22 cellular contexts compared by ENCODE assay signal in the genomic region with DNA sequence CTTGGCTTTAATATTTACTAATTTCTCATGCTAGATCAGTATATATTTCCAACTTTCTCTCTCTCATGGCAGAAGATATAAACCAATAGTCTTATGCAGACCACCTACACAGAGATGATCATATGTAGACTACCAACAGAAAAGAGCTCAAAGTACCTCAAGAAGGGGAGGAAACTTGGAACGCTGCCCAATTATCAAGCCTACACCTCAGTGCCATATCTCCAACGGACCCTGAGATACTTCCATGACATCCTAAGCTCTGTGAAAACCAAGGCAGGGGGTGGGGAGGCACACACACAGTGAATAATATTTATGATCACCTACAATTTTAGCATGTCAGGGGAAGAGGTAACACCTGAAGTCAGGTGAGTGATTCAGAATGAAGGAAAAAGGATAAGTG.
DNase-seq lines count a peak whose midpoint lies in the region; ATAC-seq and TF ChIP-seq lines count a peak whose summit lies in the region.
"Had no signal": no experiment of that assay in that cellular context is flagged by ENCODE, and none has a peak within 500 bp of the region (broad histone marks: within the 10 kb centered on the region; RNA-seq: fewer than 3 reads in every experiment).

No MANE protein-coding gene starts in this region.

- H3K9me3 Mint-ChIP-seq in GM23338 (peaks cover 22% of the 10 kb centered on the region; the same call in 2 of the 3 replicates), mesothelial cell of epicardium (peaks cover 26% of the 10 kb centered on the region)
- peaks cover 0 to 3% of the 10 kb centered on the region in 2 donors for H3K9me3 Mint-ChIP-seq in effector memory CD8-positive, alpha-beta T cell
- H3K9me3 Mint-ChIP-seq: CD4-positive, alpha-beta T cell had no signal

- no peak overlapping the region for H3K4me3 ChIP-seq in GM23338
- H3K4me3 ChIP-seq: A549; BLaER1 treated with 17β-estradiol and CSF1 and Interleukin-3, amounts not matched to agents 10 nM and 100 nM; HAP-1; Peyer's patch had no signal

- H3K4me3 Mint-ChIP-seq in GM23338 (no peak overlapping the region), mesothelial cell of epicardium (no peak overlapping the region)
- no peak overlapping the region for H3K4me3 Mint-ChIP-seq in effector memory CD8-positive, alpha-beta T cell
- H3K4me3 Mint-ChIP-seq: CD4-positive, alpha-beta T cell; HFFc6; IgD-negative memory B cell had no signal

- no peaks in the 10 kb centered on the region for H3K36me3 ChIP-seq in GM23338 (ENCODE audit: insufficient read depth)
- H3K36me3 ChIP-seq: Peyer's patch had no signal

- TF ChIP-seq CTCF in GM23338 (conservative IDR thresholded peaks at IDR 0.05; ENCODE audit: low read depth in 2 of 2) (no peak), mesothelial cell of epicardium (IDR thresholded peaks at IDR 0.05; ENCODE audit: unreplicated experiment) (no peak)

- H3K4me1 ChIP-seq in GM23338 (ENCODE audit: insufficient read depth), result no peaks in the 10 kb centered on the region
- H3K4me1 ChIP-seq: A549; BLaER1 treated with 17β-estradiol and CSF1 and Interleukin-3, amounts not matched to agents 10 nM and 100 nM; Peyer's patch had no signal

- H3K27me3 Mint-ChIP-seq in GM23338 (ENCODE audit: insufficient read depth, low read depth, poor library complexity) (peaks cover 1% of the 10 kb centered on the region), mesothelial cell of epicardium (ENCODE audit: low read depth) (no peaks in the 10 kb centered on the region)
- no peaks in the 10 kb centered on the region for H3K27me3 Mint-ChIP-seq in effector memory CD8-positive, alpha-beta T cell
- H3K27me3 Mint-ChIP-seq: CD4-positive, alpha-beta T cell; IgD-negative memory B cell had no signal

- H3K4me1 Mint-ChIP-seq in GM23338 (peaks cover 9% of the 10 kb centered on the region), mesothelial cell of epicardium (peaks cover 4% of the 10 kb centered on the region)
- H3K4me1 Mint-ChIP-seq in effector memory CD8-positive, alpha-beta T cell (ENCODE audit: low read depth in 2 of 2), result peaks cover 12 to 35% of the 10 kb centered on the region in 2 donors

- H3K79me2 ChIP-seq in GM23338 (replicated peaks; ENCODE audit: insufficient read depth), result peaks cover 99% of the 10 kb centered on the region

- no peak for ATAC-seq in GM23338
- ATAC-seq in effector memory CD8-positive, alpha-beta T cell (replicated peaks), result no peak
- ATAC-seq: A549 had no signal

- no peak overlapping the region for H3K4me2 ChIP-seq in GM23338
- H3K4me2 ChIP-seq: A549; BLaER1 treated with 17β-estradiol and CSF1 and Interleukin-3, amounts not matched to agents 10 nM and 100 nM had no signal

- 0 out of 2 replicates have a peak, but pooled peaks cover 4% of the 10 kb centered on the region for H4K20me1 ChIP-seq in GM23338 (replicated peaks; ENCODE audit: insufficient read depth)

- no peak overlapping the region for H3K27ac ChIP-seq in GM23338 (ENCODE audit: low read depth)
- H3K27ac ChIP-seq: A549; BLaER1 treated with 17β-estradiol and CSF1 and Interleukin-3, amounts not matched to agents 10 nM and 100 nM; Peyer's patch had no signal

- no peaks in the 10 kb centered on the region for H3K9me2 ChIP-seq in GM23338 (ENCODE audit: insufficient read depth)

- H3F3A ChIP-seq in GM23338 (replicated peaks; ENCODE audit: low read depth), result no peaks in the 10 kb centered on the region

- DNase-seq in GM23338 (ENCODE audit: low spot score) (no peak), NCI-H69 (lab: John Stamatoyannopoulos, UW) (peak; percentile 14), mesothelial cell of epicardium (ENCODE audit: low spot score in 2 of 2, unreplicated experiment in 2 of 2) (no peak), NCI-H345 (lab: John Stamatoyannopoulos, UW) (no peak)
- DNase-seq in effector memory CD8-positive, alpha-beta T cell, result no peak
- DNase-seq in stimulated activated naive CD4-positive, alpha-beta T cell (lab: John Stamatoyannopoulos, UW), result no peak
- DNase-seq in stimulated activated CD4-positive, alpha-beta T cell treated with anti-CD3 and anti-CD28 coated beads, Interleukin-2, amount 100 ng/mL, for 48 hours, result no peak
- DNase-seq: AML-193; CD4-positive, alpha-beta T cell; HFFc6; NCI-H1092; NCI-H1417 treated with DMSO at 0.1 percent for 48 hours; NCI-H1694 treated with DMSO at 0.1 percent for 48 hours; NCI-H2081 treated with DMSO at 0.1 percent for 48 hours; NCI-H446; NCI-H524 treated with DMSO at 0.1 percent for 48 hours; Peyer's patch; SHP77 treated with DMSO at 0.1 percent for 48 hours had no signal

- H2AFZ ChIP-seq in GM23338, result no peak overlapping the region

- no peaks in the 10 kb centered on the region for H3K27me3 ChIP-seq in GM23338 (ENCODE audit: insufficient read depth)
- H3K27me3 ChIP-seq: BLaER1 treated with 17β-estradiol and CSF1 and Interleukin-3, amounts not matched to agents 10 nM and 100 nM; Peyer's patch had no signal

- peak overlapping the region; percentile 28; the same call in 1 of the 2 replicates for H3K27ac Mint-ChIP-seq in GM23338
- H3K27ac Mint-ChIP-seq in effector memory CD8-positive, alpha-beta T cell, result peak overlapping the region; percentile 39 to 76
- peak overlapping the region; percentile 52 for H3K27ac Mint-ChIP-seq in mesothelial cell of epicardium
- H3K27ac Mint-ChIP-seq: CD4-positive, alpha-beta T cell; HFFc6; IgD-negative memory B cell had no signal

- peaks cover 23% of the 10 kb centered on the region for H3K36me3 Mint-ChIP-seq in GM23338 (ENCODE audit: low read depth)
- H3K36me3 Mint-ChIP-seq in effector memory CD8-positive, alpha-beta T cell (ENCODE audit: insufficient read depth), result peaks cover 3% of the 10 kb centered on the region
- peaks cover 23% of the 10 kb centered on the region for H3K36me3 Mint-ChIP-seq in mesothelial cell of epicardium

TF ChIP-seq in GM23338, 12 proteins besides CTCF, POLR2A, EP300 and RAD21 (continues in another document):
- TF ChIP-seq, protein P1, sequence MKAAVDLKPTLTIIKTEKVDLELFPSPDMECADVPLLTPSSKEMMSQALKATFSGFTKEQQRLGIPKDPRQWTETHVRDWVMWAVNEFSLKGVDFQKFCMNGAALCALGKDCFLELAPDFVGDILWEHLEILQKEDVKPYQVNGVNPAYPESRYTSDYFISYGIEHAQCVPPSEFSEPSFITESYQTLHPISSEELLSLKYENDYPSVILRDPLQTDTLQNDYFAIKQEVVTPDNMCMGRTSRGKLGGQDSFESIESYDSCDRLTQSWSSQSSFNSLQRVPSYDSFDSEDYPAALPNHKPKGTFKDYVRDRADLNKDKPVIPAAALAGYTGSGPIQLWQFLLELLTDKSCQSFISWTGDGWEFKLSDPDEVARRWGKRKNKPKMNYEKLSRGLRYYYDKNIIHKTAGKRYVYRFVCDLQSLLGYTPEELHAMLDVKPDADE (IDR thresholded peaks at IDR 0.05), result no peak
- TF ChIP-seq, protein P2, sequence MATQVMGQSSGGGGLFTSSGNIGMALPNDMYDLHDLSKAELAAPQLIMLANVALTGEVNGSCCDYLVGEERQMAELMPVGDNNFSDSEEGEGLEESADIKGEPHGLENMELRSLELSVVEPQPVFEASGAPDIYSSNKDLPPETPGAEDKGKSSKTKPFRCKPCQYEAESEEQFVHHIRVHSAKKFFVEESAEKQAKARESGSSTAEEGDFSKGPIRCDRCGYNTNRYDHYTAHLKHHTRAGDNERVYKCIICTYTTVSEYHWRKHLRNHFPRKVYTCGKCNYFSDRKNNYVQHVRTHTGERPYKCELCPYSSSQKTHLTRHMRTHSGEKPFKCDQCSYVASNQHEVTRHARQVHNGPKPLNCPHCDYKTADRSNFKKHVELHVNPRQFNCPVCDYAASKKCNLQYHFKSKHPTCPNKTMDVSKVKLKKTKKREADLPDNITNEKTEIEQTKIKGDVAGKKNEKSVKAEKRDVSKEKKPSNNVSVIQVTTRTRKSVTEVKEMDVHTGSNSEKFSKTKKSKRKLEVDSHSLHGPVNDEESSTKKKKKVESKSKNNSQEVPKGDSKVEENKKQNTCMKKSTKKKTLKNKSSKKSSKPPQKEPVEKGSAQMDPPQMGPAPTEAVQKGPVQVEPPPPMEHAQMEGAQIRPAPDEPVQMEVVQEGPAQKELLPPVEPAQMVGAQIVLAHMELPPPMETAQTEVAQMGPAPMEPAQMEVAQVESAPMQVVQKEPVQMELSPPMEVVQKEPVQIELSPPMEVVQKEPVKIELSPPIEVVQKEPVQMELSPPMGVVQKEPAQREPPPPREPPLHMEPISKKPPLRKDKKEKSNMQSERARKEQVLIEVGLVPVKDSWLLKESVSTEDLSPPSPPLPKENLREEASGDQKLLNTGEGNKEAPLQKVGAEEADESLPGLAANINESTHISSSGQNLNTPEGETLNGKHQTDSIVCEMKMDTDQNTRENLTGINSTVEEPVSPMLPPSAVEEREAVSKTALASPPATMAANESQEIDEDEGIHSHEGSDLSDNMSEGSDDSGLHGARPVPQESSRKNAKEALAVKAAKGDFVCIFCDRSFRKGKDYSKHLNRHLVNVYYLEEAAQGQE (IDR thresholded peaks at IDR 0.05; ENCODE audit: unreplicated experiment), result no peak
- TF ChIP-seq EZH2phosphoT487 (IDR thresholded peaks at IDR 0.05; ENCODE audit: unreplicated experiment) (no peak), CREB1 (CRISPR knock-in tag; IDR thresholded peaks at IDR 0.05; ENCODE audit: low read depth) (no peak), ZNF114 (CRISPR knock-in tag; IDR thresholded peaks at IDR 0.05) (no peak)
